In genomic region chr7:139629392-139630082, GRCh38 we compare ENCODE assay signal across 19 cellular contexts.
A peak's percentile ranks its signal among the peaks of the same experiment; 100 is the strongest.
DNase-seq lines count a peak whose midpoint lies in the region; ATAC-seq and TF ChIP-seq lines count a peak whose summit lies in the region.
"Had no signal": no experiment of that assay in that cellular context is flagged by ENCODE, and none has a peak within 500 bp of the region (broad histone marks: within the 10 kb centered on the region; RNA-seq: fewer than 3 reads in every experiment).

No MANE protein-coding gene starts in this region.

- no peak overlapping the region for H2AK5ac ChIP-seq in trophoblast cell (ENCODE audit: low read length)

- H3K27me3 ChIP-seq in GM23338 (ENCODE audit: insufficient read depth) (no peaks in the 10 kb centered on the region), trophoblast cell (ENCODE audit: insufficient read depth, low read length) (no peaks in the 10 kb centered on the region), Karpas-422 (ENCODE audit: low read length) (no peaks in the 10 kb centered on the region)
- H3K27me3 ChIP-seq: dorsolateral prefrontal cortex had no signal

- no peak for ATAC-seq in activated T-cell treated with anti-CD3 and anti-CD28 coated beads, Interleukin-2, amount 50 U/mL, for 72 hours (replicated peaks in 1 of 2)
- peak; percentile 58 for ATAC-seq in GM23338
- ATAC-seq in natural killer cell treated with Interleukin-12 subunit alpha and Interleukin-12 subunit beta and Interleukin-15 and Interleukin-18, amount 100 ng/mL, for 72 hours: no peak
- ATAC-seq: Panc1; stimulated activated naive CD8-positive, alpha-beta T cell treated with anti-CD3 and anti-CD28 coated beads, Interleukin-15, amount 100 ng/mL, for 72 hours had no signal

- H2BK12ac ChIP-seq in trophoblast cell (ENCODE audit: low read length): no peak overlapping the region

- peak overlapping the region; percentile 14 for H3K27ac Mint-ChIP-seq in activated T-cell treated with anti-CD3 and anti-CD28 coated beads, Interleukin-2, amount 50 U/mL, for 72 hours
- H3K27ac Mint-ChIP-seq in GM23338: no peak overlapping the region
- peak overlapping the region; percentile 22 for H3K27ac Mint-ChIP-seq in chondrocyte (ENCODE audit: unreplicated experiment)
- peak overlapping the region; percentile 57 to 58 for H3K27ac Mint-ChIP-seq in natural killer cell treated with Interleukin-12 subunit alpha and Interleukin-12 subunit beta and Interleukin-15 and Interleukin-18, amount 100 ng/mL, for 72 hours
- H3K27ac Mint-ChIP-seq: HFFc6; IgD-negative memory B cell; memory B cell; T-helper 1 cell treated with Interleukin-12 subunit alpha and Interleukin-12 subunit beta and Interleukin-4 antibody, amounts not matched to agents 30 μg/mL and 1 μg/mL, for 36 hours had no signal

- H3K9ac ChIP-seq in trophoblast cell (ENCODE audit: low read length): no peak overlapping the region
- no peak overlapping the region for H3K9ac ChIP-seq in Karpas-422 (ENCODE audit: low read length)

- H4K20me1 ChIP-seq in GM23338 (replicated peaks; ENCODE audit: insufficient read depth): no peaks in the 10 kb centered on the region
- no peaks in the 10 kb centered on the region for H4K20me1 ChIP-seq in Karpas-422 (ENCODE audit: insufficient read depth, low read depth, low read length)

- no peaks in the 10 kb centered on the region for H3K79me1 ChIP-seq in trophoblast cell (ENCODE audit: low read length)

- H3K79me2 ChIP-seq in GM23338 (replicated peaks; ENCODE audit: insufficient read depth) (no peaks in the 10 kb centered on the region), trophoblast cell (ENCODE audit: control insufficient read depth, insufficient read depth, low read length, poor library complexity) (no peaks in the 10 kb centered on the region), Karpas-422 (ENCODE audit: low read length) (no peaks in the 10 kb centered on the region)

- no peak overlapping the region for H3K18ac ChIP-seq in trophoblast cell (ENCODE audit: low read length)

- H3K36me3 ChIP-seq in GM23338 (ENCODE audit: insufficient read depth) (no peaks in the 10 kb centered on the region), trophoblast cell (ENCODE audit: control insufficient read depth in 1 of 2, insufficient read depth in 2 of 2, low read length in 2 of 2) (peaks cover 0 to 3% of the 10 kb centered on the region in 2 experiments), Karpas-422 (ENCODE audit: insufficient read depth, low read length) (no peaks in the 10 kb centered on the region)

- H3K27ac ChIP-seq in GM23338 (ENCODE audit: low read depth) (no peak overlapping the region), trophoblast cell (ENCODE audit: low read depth, low read length) (no peak overlapping the region), Karpas-422 (ENCODE audit: low read length) (no peak overlapping the region)

- no peak overlapping the region for H3K4me2 ChIP-seq in GM23338
- no peak overlapping the region for H3K4me2 ChIP-seq in trophoblast cell (ENCODE audit: low read length)
- no peak overlapping the region for H3K4me2 ChIP-seq in Karpas-422 (ENCODE audit: low read depth, low read length, poor library complexity, severe bottlenecking)
- H3K4me2 ChIP-seq: smooth muscle cell had no signal

- H3K4me3 ChIP-seq in GM23338: no peak overlapping the region
- no peak overlapping the region for H3K4me3 ChIP-seq in trophoblast cell (ENCODE audit: low read depth, low read length)
- H3K4me3 ChIP-seq in Karpas-422 (ENCODE audit: low read length): no peak overlapping the region
- H3K4me3 ChIP-seq: dorsolateral prefrontal cortex, smooth muscle cell had no signal

- no peak overlapping the region for H3K4me3 Mint-ChIP-seq in activated T-cell treated with anti-CD3 and anti-CD28 coated beads, Interleukin-2, amount 50 U/mL, for 72 hours
- H3K4me3 Mint-ChIP-seq in GM23338 (no peak overlapping the region), chondrocyte (ENCODE audit: unreplicated experiment) (no peak overlapping the region)
- H3K4me3 Mint-ChIP-seq in natural killer cell treated with Interleukin-12 subunit alpha and Interleukin-12 subunit beta and Interleukin-15 and Interleukin-18, amount 100 ng/mL, for 72 hours: no peak overlapping the region
- H3K4me3 Mint-ChIP-seq: HFFc6; IgD-negative memory B cell; memory B cell; stimulated activated naive CD8-positive, alpha-beta T cell treated with anti-CD3 and anti-CD28 coated beads, Interleukin-15, amount 100 ng/mL, for 72 hours; T-helper 1 cell treated with Interleukin-12 subunit alpha and Interleukin-12 subunit beta and Interleukin-4 antibody, amounts not matched to agents 30 μg/mL and 1 μg/mL, for 36 hours had no signal

- no peak overlapping the region for H2BK5ac ChIP-seq in trophoblast cell (ENCODE audit: low read depth, low read length, poor library complexity)

- peaks cover 4 to 22% of the 10 kb centered on the region in 2 donors for H3K36me3 Mint-ChIP-seq in activated T-cell treated with anti-CD3 and anti-CD28 coated beads, Interleukin-2, amount 50 U/mL, for 72 hours (ENCODE audit: insufficient read depth in 2 of 2)
- H3K36me3 Mint-ChIP-seq in GM23338 (ENCODE audit: low read depth): peaks cover 25% of the 10 kb centered on the region
- H3K36me3 Mint-ChIP-seq in chondrocyte (ENCODE audit: low read depth): peaks cover 45% of the 10 kb centered on the region
- H3K36me3 Mint-ChIP-seq in natural killer cell treated with Interleukin-12 subunit alpha and Interleukin-12 subunit beta and Interleukin-15 and Interleukin-18, amount 100 ng/mL, for 72 hours: peaks cover 30% of the 10 kb centered on the region

- no peak overlapping the region for H4K8ac ChIP-seq in trophoblast cell (ENCODE audit: low read depth, low read length)

- H4K12ac ChIP-seq in trophoblast cell (ENCODE audit: low read depth, low read length): no peak overlapping the region

- WGBS in trophoblast cell (ENCODE audit: extremely low coverage, insufficient coverage, insufficient read length): no CpG with 5 or more reads among the region's 4 CpGs

- H3K4me1 ChIP-seq in GM23338 (ENCODE audit: insufficient read depth) (peaks cover 3% of the 10 kb centered on the region; the same call in 1 of the 2 replicates), trophoblast cell (ENCODE audit: control insufficient read depth in 1 of 2, insufficient read depth in 2 of 2, low read length in 2 of 2) (no peaks in the 10 kb centered on the region), Karpas-422 (ENCODE audit: low read length) (no peaks in the 10 kb centered on the region)

- H3K9me2 ChIP-seq in GM23338 (ENCODE audit: insufficient read depth): no peaks in the 10 kb centered on the region
- no peaks in the 10 kb centered on the region for H3K9me2 ChIP-seq in Karpas-422 (replicated peaks; ENCODE audit: insufficient read depth, low read length)

- no peak for DNase-seq in activated T-cell treated with anti-CD3 and anti-CD28 coated beads, Interleukin-2, amount 50 U/mL, for 72 hours
- DNase-seq in activated T-cell treated with anti-CD3 and anti-CD28 coated beads, Interleukin-2, amount 50 U/mL, for 48 hours: no peak
- no peak for DNase-seq in GM23338 (ENCODE audit: low spot score)
- no peak for DNase-seq in chondrocyte (ENCODE audit: low spot score)
- DNase-seq in natural killer cell treated with Interleukin-12 subunit alpha and Interleukin-12 subunit beta and Interleukin-15 and Interleukin-18, amount 100 ng/mL, for 72 hours (ENCODE audit: low spot score): no peak
- no peak for DNase-seq in trophoblast cell
- no peak for DNase-seq in SKM-1 (lab: John Stamatoyannopoulos, UW; ENCODE audit: unreplicated experiment)
- no peak for DNase-seq in Karpas-422
- DNase-seq: activated CD4-positive, alpha-beta T cell treated with anti-CD3 and anti-CD28 coated beads for 4 hours; dorsolateral prefrontal cortex; HFFc6; NCI-H1436; NCI-H446; stimulated activated naive CD8-positive, alpha-beta T cell treated with anti-CD3 and anti-CD28 coated beads, Interleukin-15, amount 100 ng/mL, for 72 hours had no signal

- peaks cover 0 to 1% of the 10 kb centered on the region in 2 donors for H3K9me3 Mint-ChIP-seq in activated T-cell treated with anti-CD3 and anti-CD28 coated beads, Interleukin-2, amount 50 U/mL, for 72 hours
- H3K9me3 Mint-ChIP-seq in GM23338 (no peaks in the 10 kb centered on the region; the same call in 2 of the 3 replicates), chondrocyte (ENCODE audit: low read depth) (no peaks in the 10 kb centered on the region)
- no peaks in the 10 kb centered on the region for H3K9me3 Mint-ChIP-seq in natural killer cell treated with Interleukin-12 subunit alpha and Interleukin-12 subunit beta and Interleukin-15 and Interleukin-18, amount 100 ng/mL, for 72 hours
- H3K9me3 Mint-ChIP-seq: HFFc6; IgD-negative memory B cell; memory B cell; stimulated activated naive CD8-positive, alpha-beta T cell treated with anti-CD3 and anti-CD28 coated beads, Interleukin-15, amount 100 ng/mL, for 72 hours had no signal

- H2AFZ ChIP-seq in GM23338: no peak overlapping the region
- no peak overlapping the region for H2AFZ ChIP-seq in trophoblast cell (ENCODE audit: insufficient read depth, low read length, poor library complexity)
- H2AFZ ChIP-seq in Karpas-422 (ENCODE audit: low read length): no peak overlapping the region

- H3K9me3 ChIP-seq in trophoblast cell (ENCODE audit: insufficient read depth, low read depth, low read length): peaks cover 3% of the 10 kb centered on the region
- no peaks in the 10 kb centered on the region for H3K9me3 ChIP-seq in Karpas-422 (ENCODE audit: low read length)

- H3K23ac ChIP-seq in trophoblast cell (ENCODE audit: low read length): no peak overlapping the region

- H2BK120ac ChIP-seq in trophoblast cell (ENCODE audit: insufficient read depth, low read length, poor library complexity): no peak overlapping the region

- H3K14ac ChIP-seq in trophoblast cell (ENCODE audit: low read length): no peak overlapping the region

- no peaks in the 10 kb centered on the region for H3F3A ChIP-seq in GM23338 (replicated peaks; ENCODE audit: low read depth)

- peaks cover 59% of the 10 kb centered on the region for H3K4me1 Mint-ChIP-seq in activated T-cell treated with anti-CD3 and anti-CD28 coated beads, Interleukin-2, amount 50 U/mL, for 72 hours (ENCODE audit: low read depth)
- H3K4me1 Mint-ChIP-seq in GM23338 (peaks cover 10% of the 10 kb centered on the region), chondrocyte (ENCODE audit: low read depth) (peaks cover 9% of the 10 kb centered on the region)
- peaks cover 56 to 61% of the 10 kb centered on the region in 2 donors for H3K4me1 Mint-ChIP-seq in natural killer cell treated with Interleukin-12 subunit alpha and Interleukin-12 subunit beta and Interleukin-15 and Interleukin-18, amount 100 ng/mL, for 72 hours (ENCODE audit: low read depth in 2 of 2)

- TF ChIP-seq CTCF in GM23338 (conservative IDR thresholded peaks at IDR 0.05; ENCODE audit: low read depth in 2 of 2) (peak in 1 of 2 experiments; percentile 49; a peak in 2 of 4 replicates), chondrocyte (IDR thresholded peaks at IDR 0.05) (peak; percentile 31)

- no peak overlapping the region for H3K4ac ChIP-seq in trophoblast cell (ENCODE audit: low read depth, low read length)

- no peaks in the 10 kb centered on the region for H3K27me3 Mint-ChIP-seq in activated T-cell treated with anti-CD3 and anti-CD28 coated beads, Interleukin-2, amount 50 U/mL, for 72 hours (ENCODE audit: low read depth)
- H3K27me3 Mint-ChIP-seq in GM23338 (ENCODE audit: insufficient read depth, low read depth, poor library complexity) (peaks cover 6% of the 10 kb centered on the region), chondrocyte (ENCODE audit: low read depth) (no peaks in the 10 kb centered on the region)
- no peaks in the 10 kb centered on the region for H3K27me3 Mint-ChIP-seq in natural killer cell treated with Interleukin-12 subunit alpha and Interleukin-12 subunit beta and Interleukin-15 and Interleukin-18, amount 100 ng/mL, for 72 hours
- H3K27me3 Mint-ChIP-seq: IgD-negative memory B cell; memory B cell; stimulated activated naive CD8-positive, alpha-beta T cell treated with anti-CD3 and anti-CD28 coated beads, Interleukin-15, amount 100 ng/mL, for 72 hours had no signal

- no peak overlapping the region for H4K91ac ChIP-seq in trophoblast cell (ENCODE audit: low read depth, low read length)
